8 cellular contexts compared by ENCODE assay signal in genomic region chr7:67791918-67792317, GRCh38.
"Had no signal": no experiment of that assay in that cellular context is flagged by ENCODE, and none has a peak within 500 bp of the region (broad histone marks: within the 10 kb centered on the region; RNA-seq: fewer than 3 reads in every experiment).

No MANE protein-coding gene starts in this region.

- H3K27ac Mint-ChIP-seq: HFFc6 had no signal

- DNase-seq: GM23248, GOT3, H7, HFFc6, IMR-90, KG1 had no signal

- ATAC-seq: HCT116, K562 had no signal

- H3K4me3 Mint-ChIP-seq: HFFc6 had no signal
